Comparison of ENCODE assay signal across 14 cellular contexts in the genomic region with DNA sequence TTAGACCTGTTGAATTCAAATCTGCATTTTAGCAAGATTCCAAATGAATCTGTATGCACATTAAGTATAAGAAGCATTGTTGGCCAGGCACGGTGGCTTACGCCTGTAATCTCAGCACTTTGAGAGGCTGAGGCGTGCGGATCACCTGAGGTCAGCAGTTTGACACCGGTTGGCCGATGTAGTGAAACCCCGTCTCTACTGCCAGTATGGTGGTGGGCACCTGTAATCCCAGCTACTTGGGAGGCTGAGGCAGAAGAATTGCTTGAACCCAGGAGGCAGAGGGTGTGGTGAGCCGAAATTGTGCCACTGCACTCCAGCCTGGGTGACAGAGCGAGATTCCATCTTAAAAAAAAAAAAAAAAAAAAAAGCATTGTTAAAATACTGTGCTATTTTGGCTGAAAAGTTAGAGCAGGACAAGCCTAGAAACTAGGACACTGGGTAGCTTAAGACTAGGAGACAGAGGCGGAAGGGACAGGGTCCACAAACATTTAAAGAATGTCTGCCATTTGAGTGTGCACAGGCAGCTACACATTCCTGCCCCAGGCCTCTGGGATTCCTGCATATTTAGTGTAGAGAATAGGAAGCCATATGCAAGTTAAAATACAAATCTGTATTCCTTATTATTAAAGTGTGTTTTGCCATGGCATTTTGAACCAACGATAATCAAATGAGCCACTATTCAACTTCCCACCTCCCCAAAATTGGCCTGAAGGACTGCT. TPM values are rescaled to one million over a fixed set of nuclear protein-coding genes. Genes with fewer than 3 reads are reported as not detected.
DNase-seq lines count a peak whose midpoint lies in the region; ATAC-seq, FAIRE-seq and TF ChIP-seq lines count a peak whose summit lies in the region.
"Had no signal": no experiment of that assay in that cellular context is flagged by ENCODE, and none has a peak within 500 bp of the region (broad histone marks: within the 10 kb centered on the region; RNA-seq: fewer than 3 reads in every experiment).

No MANE protein-coding gene starts in this region.

- no peaks in the 10 kb centered on the region for H3K36me3 Mint-ChIP-seq in HFFc6 (ENCODE audit: low read depth)
- H3K36me3 Mint-ChIP-seq in activated CD4-positive, alpha-beta memory T cell treated with anti-CD3 and anti-CD28 coated beads, Interleukin-2, amount 10 ng/mL, durations not matched to agents 7 days and 5 days (ENCODE audit: low read depth): no peaks in the 10 kb centered on the region

- H3K9ac ChIP-seq in HepG2 (ENCODE audit: insufficient read depth, low read depth, low read length): peak overlapping the region; percentile 73

- H3K27me3 ChIP-seq in brain microvascular endothelial cell (replicated peaks) (no peaks in the 10 kb centered on the region), HepG2 (ENCODE audit: control insufficient read depth in 1 of 2, insufficient read depth in 2 of 2, low read length in 2 of 2) (no peaks in the 10 kb centered on the region), small intestine (ENCODE audit: control insufficient read depth in 2 of 2, insufficient read depth in 2 of 2, low read length in 2 of 2) (no peaks in the 10 kb centered on the region)

- in situ Hi-C loops in brain microvascular endothelial cell (cut with HindIII; ENCODE audit: low pct_ligation_motif_present, low sequenced_read_pairs): no loop called here
- in situ Hi-C loops in HepG2 (cut with HindIII; ENCODE audit: extremely low pct_ligation_motif_present, low pct_unique_long_range_greater_than_20kb): no loop called here

- intact Hi-C loops in HepG2 (cut with micrococcal nuclease; ENCODE audit: unreplicated experiment): loop anchor here (5.0 kb wide), 2 partner anchors 44 to 46 kb away; partner anchors contain the start of gene EEF1A1

- H3K36me3 ChIP-seq in brain microvascular endothelial cell (replicated peaks): no peaks in the 10 kb centered on the region
- no peaks in the 10 kb centered on the region for H3K36me3 ChIP-seq in HepG2 (replicated peaks in 1 of 2; ENCODE audit: control insufficient read depth in 1 of 2, insufficient read depth in 2 of 2, low read length in 2 of 2)
- no peaks in the 10 kb centered on the region for H3K36me3 ChIP-seq in small intestine (ENCODE audit: control insufficient read depth in 2 of 2, insufficient read depth in 2 of 2, low read length in 2 of 2)

- no peak for TF ChIP-seq EP300 in A549 (IDR thresholded peaks at IDR 0.05)
- TF ChIP-seq EP300 in HepG2 (IDR thresholded peaks at IDR 0.05; ENCODE audit: low read depth in 2 of 2, low read length in 2 of 2): 0 out of 4 replicates have a peak, but pooled peaks of 1 of the 2 experiments have one; percentile 15
- TF ChIP-seq EP300 in HepG2 (CRISPR knock-in tag; IDR thresholded peaks at IDR 0.05; ENCODE audit: borderline replicate concordance): no peak

- no peak for FAIRE-seq in A549 (lab: Jason Lieb, UNC)
- FAIRE-seq in HepG2 (lab: Jason Lieb, UNC): no peak
- no peak for FAIRE-seq in small intestine (lab: Jason Lieb, UNC)
- FAIRE-seq: G401.6 had no signal

- H3K27ac Mint-ChIP-seq in HFFc6: peak overlapping the region; percentile 52
- H3K27ac Mint-ChIP-seq in activated CD4-positive, alpha-beta memory T cell treated with anti-CD3 and anti-CD28 coated beads, Interleukin-2, amount 10 ng/mL, durations not matched to agents 7 days and 5 days: no peak overlapping the region
- H3K27ac Mint-ChIP-seq: B cell had no signal

- H3K9me3 Mint-ChIP-seq in HFFc6: no peaks in the 10 kb centered on the region
- no peaks in the 10 kb centered on the region for H3K9me3 Mint-ChIP-seq in activated CD4-positive, alpha-beta memory T cell treated with anti-CD3 and anti-CD28 coated beads, Interleukin-2, amount 10 ng/mL, durations not matched to agents 7 days and 5 days

- CTCF ChIA-PET in A549 (lab: Yijun Ruan, JAX): interaction anchor here (0.9 to 2.4 kb wide), 4 partner anchors 14 to 46 kb away, joined by 3 to 10 read pairs (median 5); no protein-coding TSS in a partner anchor
- CTCF ChIA-PET in HepG2 (lab: Yijun Ruan, JAX; ENCODE audit: low intra/inter-chr PET ratio, low total read pairs): no interaction called here
- CTCF ChIA-PET in activated CD4-positive, alpha-beta memory T cell treated with anti-CD3 and anti-CD28 coated beads, Interleukin-2, amount 10 ng/mL, durations not matched to agents 7 days and 5 days (lab: Charles Lee): no interaction called here

- H3K4me2 ChIP-seq in A549: peak overlapping the region; percentile 80
- H3K4me2 ChIP-seq in HepG2 (ENCODE audit: low read depth, low read length): peak overlapping the region; percentile 83

- POLR2A ChIA-PET in A549 (lab: Yijun Ruan, JAX): interaction anchor here (0.6 to 3.3 kb wide), 6 partner anchors 14 to 66 kb away, joined by 3 to 32 read pairs (median 6); partner anchors contain the start of gene EEF1A1
- POLR2A ChIA-PET in HepG2 (lab: Yijun Ruan, JAX): interaction anchor here (0.7 to 6.0 kb wide), 14 partner anchors 8 to 104 kb away, joined by 3 to 130 read pairs (median 7); partner anchors contain the start of genes EEF1A1, MTO1 and SLC17A5
- POLR2A ChIA-PET in activated CD4-positive, alpha-beta memory T cell treated with anti-CD3 and anti-CD28 coated beads, Interleukin-2, amount 10 ng/mL, durations not matched to agents 7 days and 5 days (lab: Charles Lee): interaction anchor here (1.3 kb wide), 1 partner anchor 14 kb away, joined by 4 read pairs; no protein-coding TSS in a partner anchor

- H2AFZ ChIP-seq in HepG2 (ENCODE audit: low read length): peak overlapping the region; percentile 37

- no peak overlapping the region for H3K4me3 ChIP-seq in A549
- no peak overlapping the region for H3K4me3 ChIP-seq in brain microvascular endothelial cell (ENCODE audit: low read depth, low read length)
- peak overlapping the region; percentile 2 to 59 (median 32); a peak in 2 of 6 replicates for H3K4me3 ChIP-seq in HepG2 (replicated peaks in 1 of 3; ENCODE audit: insufficient read depth in 1 of 3, low read depth in 2 of 3, low read length in 3 of 3)
- H3K4me3 ChIP-seq in small intestine (ENCODE audit: low read depth in 1 of 2, low read length in 2 of 2): no peak overlapping the region

- DNase-seq in A549 (ENCODE audit: low read depth in 1 of 2, low spot score in 1 of 2) (peak in 1 of 2 experiments; percentile 14), HFFc6 (peak; percentile 52), brain microvascular endothelial cell (peak; percentile 42), HepG2 (ENCODE audit: low spot score) (peak; percentile 86), NCI-H510A (lab: John Stamatoyannopoulos, UW) (no peak), small intestine (no peak)
- DNase-seq in NK-92 treated with Interleukin-12 subunit alpha and Interleukin-12 subunit beta, amount 100 ng/mL, for 24 hours (lab: John Stamatoyannopoulos, UW): no peak
- DNase-seq in activated CD4-positive, alpha-beta memory T cell treated with anti-CD3 and anti-CD28 coated beads, Interleukin-2, amount 10 ng/mL, durations not matched to agents 7 days and 5 days: no peak
- DNase-seq: MV-4-11, NCI-H524, substantia nigra had no signal

- H3K4me1 ChIP-seq in A549 (peaks cover 30% of the 10 kb centered on the region), HepG2 (ENCODE audit: insufficient read depth, low read length) (peaks cover 56% of the 10 kb centered on the region), small intestine (ENCODE audit: control insufficient read depth in 2 of 2, insufficient read depth in 1 of 2, low read depth in 1 of 2, low read length in 1 of 2) (no peaks in the 10 kb centered on the region)

- H3K4me1 Mint-ChIP-seq in HFFc6 (ENCODE audit: low read depth): peaks cover 39% of the 10 kb centered on the region
- H3K4me1 Mint-ChIP-seq in activated CD4-positive, alpha-beta memory T cell treated with anti-CD3 and anti-CD28 coated beads, Interleukin-2, amount 10 ng/mL, durations not matched to agents 7 days and 5 days: peaks cover 3% of the 10 kb centered on the region

- H3K27ac ChIP-seq in A549 (peak overlapping the region; percentile 92 to 95), brain microvascular endothelial cell (peak overlapping the region; percentile 42), HepG2 (ENCODE audit: extremely low read length, insufficient read depth, low read length) (peak overlapping the region; percentile 90), small intestine (ENCODE audit: low read depth in 1 of 2, low read length in 1 of 2) (no peak overlapping the region)

- ATAC-seq in A549: peak in 1 of 2 experiments; percentile 59; a peak in 3 of 6 replicates
- peak; percentile 93 for ATAC-seq in HepG2
- ATAC-seq: activated CD4-positive, CD25-positive, alpha-beta regulatory T cell treated with anti-CD3 and anti-CD28 coated beads, Interleukin-2, amount 50 U/mL, for 24 hours had no signal

- TF ChIP-seq RAD21 in A549 (conservative IDR thresholded peaks at IDR 0.05 in 1 of 2, IDR thresholded peaks at IDR 0.05 in 1 of 2): no peak
- TF ChIP-seq RAD21 in HepG2 (CRISPR knock-in tag; IDR thresholded peaks at IDR 0.05): no peak

- WGBS in A549 (ENCODE audit: missing lambda C conversion rate): 74% methylated on average over 7 of the region's 11 CpGs
- WGBS in HepG2 (ENCODE audit: low lambda C conversion rate): 75% methylated on average over 11 of the region's 11 CpGs
- 96 to 98% (median 96%) methylated on average over 11 of the region's 11 CpGs for WGBS in small intestine, 3 donors

- TF ChIP-seq CTCF in A549 (IDR thresholded peaks at IDR 0.05): no peak
- no peak for TF ChIP-seq CTCF in HFFc6 (IDR thresholded peaks at IDR 0.05)
- no peak for TF ChIP-seq CTCF in brain microvascular endothelial cell (IDR thresholded peaks at IDR 0.05; ENCODE audit: low read depth, low read length, missing control alignments)
- TF ChIP-seq CTCF in HepG2 (CRISPR knock-in tag; IDR thresholded peaks at IDR 0.05): no peak

- peaks cover 1% of the 10 kb centered on the region; the same call in 1 of the 2 replicates for H3K27me3 Mint-ChIP-seq in HFFc6 (ENCODE audit: insufficient read depth)
- H3K27me3 Mint-ChIP-seq in activated CD4-positive, alpha-beta memory T cell treated with anti-CD3 and anti-CD28 coated beads, Interleukin-2, amount 10 ng/mL, durations not matched to agents 7 days and 5 days: no peaks in the 10 kb centered on the region
- H3K27me3 Mint-ChIP-seq: B cell had no signal

- TF ChIP-seq POLR2A in A549 (IDR thresholded peaks at IDR 0.05; ENCODE audit: low read length) (no peak), HepG2 (IDR thresholded peaks at IDR 0.05; ENCODE audit: insufficient read depth in 1 of 2, low read depth in 2 of 2, low read length in 2 of 2) (no peak)

- H4K20me1 ChIP-seq in HepG2 (ENCODE audit: insufficient read depth, low read length): no peaks in the 10 kb centered on the region

- H3K79me2 ChIP-seq in HepG2 (ENCODE audit: insufficient read depth, low read length): no peaks in the 10 kb centered on the region

- H3K4me3 Mint-ChIP-seq in HFFc6: peak overlapping the region; percentile 26; the same call in 1 of the 2 replicates
- H3K4me3 Mint-ChIP-seq in activated CD4-positive, alpha-beta memory T cell treated with anti-CD3 and anti-CD28 coated beads, Interleukin-2, amount 10 ng/mL, durations not matched to agents 7 days and 5 days: no peak overlapping the region
- H3K4me3 Mint-ChIP-seq: B cell had no signal

- no TSS peak for BruUV-seq in HepG2 (replicated peaks; lab: Mats Ljungman, UMichigan)

- H3K9me3 ChIP-seq in A549 (no peaks in the 10 kb centered on the region), HepG2 (ENCODE audit: low read length) (no peaks in the 10 kb centered on the region), small intestine (ENCODE audit: control insufficient read depth, low read depth) (no peaks in the 10 kb centered on the region)

RNA-seq across cellular contexts. Expression of gene EEF1A1, which starts 45.1 kb away (rescaled TPM):
- polyA plus RNA-seq in A549 (2011; rRNA removed) (9,755 and 11,157 TPM in 2 replicates), A549 (2017; fragmentation: RNase III; extraction: RNeasy Plus Mini Kit Qiagen cat#74134 plus additional on column Dnase treatment) (5,475 to 5,777 TPM (median 5,660 TPM) in 3 replicates), HepG2 (2011; rRNA removed) (14,480 and 17,172 TPM in 2 replicates), small intestine (over 10,000 TPM in 1 of 3 donors, 1,000 to 10,000 TPM in 2; 6,538 to 12,313 (median 9,900) TPM)
- 5,099 and 5,614 TPM in 2 replicates for polyA plus RNA-seq in A549 (2012; cell fraction: cytosol; rRNA removed)
- polyA plus RNA-seq in A549 (2012; cell fraction: nucleus; rRNA removed): 2,093 and 3,668 TPM in 2 replicates
- 8,330 and 9,279 TPM in 2 replicates for polyA minus RNA-seq in A549 (2011; rRNA and poly(A)+ RNA removed)
- over 10,000 TPM in 4 of 6 experiments, 1,000 to 10,000 TPM in 2; 8,709 to 10,268 (median 10,123) TPM for total RNA-seq in HFFc6 (2021; fragmentation: NEBNext Ultra II Directional; extraction: Animal tissue kit (Norgen Biotek cat#: 25700))
- total RNA-seq in HepG2 (2016; rRNA removed; fragmentation: Illumina TruSeq; extraction: Trizol): 13,726 and 19,145 TPM in 2 replicates
- 8,339 and 10,487 TPM in 2 replicates for total RNA-seq in HepG2 (2016; cell fraction: cytosol; rRNA removed; fragmentation: Illumina TruSeq; extraction: Trizol; ENCODE audit: low read depth)
- 13,733 and 18,946 TPM in 2 replicates for total RNA-seq in HepG2 (2016; cell fraction: insoluble cytoplasmic fraction; rRNA removed; fragmentation: Illumina TruSeq; extraction: Trizol)
- total RNA-seq in HepG2 (2016; cell fraction: membrane; rRNA removed; fragmentation: Illumina TruSeq; extraction: Trizol): 28,006 and 33,792 TPM in 2 replicates
- total RNA-seq in HepG2 (2016; cell fraction: nucleus; rRNA removed; fragmentation: Illumina TruSeq; extraction: Trizol): 5,621 and 5,952 TPM in 2 replicates
- polyA plus RNA-seq in HepG2 (2011; cell fraction: cytosol; rRNA removed): 15,977 and 19,367 TPM in 2 replicates
- 3,845 and 5,107 TPM in 2 replicates for polyA plus RNA-seq in HepG2 (2011; cell fraction: nucleus; rRNA removed)
- polyA plus RNA-seq in HepG2 (2012): 17,181 and 19,057 TPM in 2 replicates
- polyA plus RNA-seq in HepG2 (2016; cell fraction: cytosol; fragmentation: Illumina TruSeq; extraction: Trizol; ENCODE audit: low read depth): 12,881 and 14,827 TPM in 2 replicates
- 16,271 and 16,577 TPM in 2 replicates for polyA plus RNA-seq in HepG2 (2016; cell fraction: insoluble cytoplasmic fraction; fragmentation: Illumina TruSeq; extraction: Trizol; ENCODE audit: low read depth)
- polyA plus RNA-seq in HepG2 (2016; cell fraction: membrane; fragmentation: Illumina TruSeq; extraction: Trizol; ENCODE audit: low read depth): 23,858 and 27,229 TPM in 2 replicates
- polyA plus RNA-seq in HepG2 (2016; cell fraction: nucleus; fragmentation: Illumina TruSeq; extraction: Trizol; ENCODE audit: insufficient read depth, low read depth): 6,994 and 7,179 TPM in 2 replicates
- polyA minus RNA-seq in HepG2 (2011; rRNA and poly(A)+ RNA removed; ENCODE audit: low replicate concordance): 11,031 and 11,693 TPM in 2 replicates
- polyA minus RNA-seq in HepG2 (2011; cell fraction: cytosol; rRNA and poly(A)+ RNA removed): 6,843 and 8,738 TPM in 2 replicates
- polyA minus RNA-seq in HepG2 (2011; cell fraction: nucleus; rRNA and poly(A)+ RNA removed): 1,924 and 3,380 TPM in 2 replicates
- 1,000 to 10,000 TPM; 7,440 to 7,455 TPM for total RNA-seq in activated CD4-positive, alpha-beta memory T cell treated with anti-CD3 and anti-CD28 coated beads, Interleukin-2, amount 10 ng/mL, durations not matched to agents 7 days and 5 days

Comparison
In these comparisons a context has a peak if more than half of its experiments do, and no peak if none do; other contexts are left out.
1. DNase-seq: peak in HFFc6 (single experiment), brain microvascular endothelial cell (single experiment) and HepG2 (single experiment); none in NCI-H510A (single experiment), NK-92 treated with Interleukin-12 subunit alpha and Interleukin-12 subunit beta, amount 100 ng/mL, for 24 hours (single experiment), activated CD4-positive, alpha-beta memory T cell treated with anti-CD3 and anti-CD28 coated beads, Interleukin-2, amount 10 ng/mL, durations not matched to agents 7 days and 5 days (single experiment) and small intestine (single experiment).
2. H3K27ac ChIP-seq: peak in A549 (2 of 2), brain microvascular endothelial cell (single experiment) and HepG2 (single experiment); none in small intestine (0 of 2).
3. H3K4me3 ChIP-seq: peak in HepG2 (3 of 3); none in A549 (single experiment), brain microvascular endothelial cell (single experiment) and small intestine (0 of 2).
4. Of the 38 proteins assayed by ChIP-seq in both HepG2 and A549: peak only in HepG2: FOSL2 and MAX; only in A549: none; in both: none; in neither: 35; mixed calls (peak in some experiments, not most) for 1.